In the genomic region with DNA sequence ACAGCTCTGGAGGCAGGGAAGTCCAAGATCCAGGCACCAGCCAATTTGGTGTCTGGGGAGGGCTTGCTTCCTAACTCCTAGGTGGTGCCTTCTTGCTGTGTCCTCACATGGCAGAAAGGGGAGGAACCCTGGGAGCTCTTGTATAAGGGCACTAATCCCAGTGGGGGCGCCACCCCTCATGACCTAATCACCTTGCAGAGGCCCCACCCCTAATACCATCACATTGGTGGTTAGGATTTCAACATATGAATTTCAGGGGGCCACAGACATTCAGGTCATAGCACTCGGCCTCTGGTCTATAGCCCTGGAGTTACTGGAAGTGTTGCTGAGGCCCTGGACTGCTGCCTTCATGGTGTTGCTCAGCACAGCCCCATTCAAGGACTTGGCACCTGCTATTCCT, we compare ENCODE assay signal across 2 cellular contexts.
TF ChIP-seq lines count a peak whose summit lies in the region.

No MANE protein-coding gene starts in this region.

TF ChIP-seq in K562, 482 proteins besides CTCF, POLR2A, EP300 and RAD21:
- TF ChIP-seq ZNF3 (CRISPR knock-in tag; IDR thresholded peaks at IDR 0.05) (no peak), ZNF431 (CRISPR knock-in tag; IDR thresholded peaks at IDR 0.05) (no peak), NCOA4 (IDR thresholded peaks at IDR 0.05; ENCODE audit: partially characterized antibody) (no peak), NFRKB (IDR thresholded peaks at IDR 0.05; ENCODE audit: low read depth) (no peak), XRCC5 (IDR thresholded peaks at IDR 0.05; ENCODE audit: low read depth, low read length) (no peak), FOXA3 (CRISPR knock-in tag; conservative IDR thresholded peaks at IDR 0.05 in 1 of 2, IDR thresholded peaks at IDR 0.05 in 1 of 2) (no peak), ARID2 (IDR thresholded peaks at IDR 0.05) (no peak), SIX5 (IDR thresholded peaks at IDR 0.05; ENCODE audit: borderline replicate concordance in 1 of 2, insufficient read depth in 1 of 2, low read depth in 1 of 2, low read length in 2 of 2) (no peak), SPI1 (IDR thresholded peaks at IDR 0.05; ENCODE audit: borderline replicate concordance, low read depth, low read length) (no peak), SRSF1 (IDR thresholded peaks at IDR 0.05; ENCODE audit: low read depth, low read length) (no peak), CBX3 (IDR thresholded peaks at IDR 0.05; ENCODE audit: borderline replicate concordance in 1 of 2, low read length in 2 of 2) (no peak), MYNN (IDR thresholded peaks at IDR 0.05) (no peak), MYNN (CRISPR knock-in tag; IDR thresholded peaks at IDR 0.05) (no peak), ZNF707 (CRISPR knock-in tag; conservative IDR thresholded peaks at IDR 0.05) (no peak)
- TF ChIP-seq, protein P1, sequence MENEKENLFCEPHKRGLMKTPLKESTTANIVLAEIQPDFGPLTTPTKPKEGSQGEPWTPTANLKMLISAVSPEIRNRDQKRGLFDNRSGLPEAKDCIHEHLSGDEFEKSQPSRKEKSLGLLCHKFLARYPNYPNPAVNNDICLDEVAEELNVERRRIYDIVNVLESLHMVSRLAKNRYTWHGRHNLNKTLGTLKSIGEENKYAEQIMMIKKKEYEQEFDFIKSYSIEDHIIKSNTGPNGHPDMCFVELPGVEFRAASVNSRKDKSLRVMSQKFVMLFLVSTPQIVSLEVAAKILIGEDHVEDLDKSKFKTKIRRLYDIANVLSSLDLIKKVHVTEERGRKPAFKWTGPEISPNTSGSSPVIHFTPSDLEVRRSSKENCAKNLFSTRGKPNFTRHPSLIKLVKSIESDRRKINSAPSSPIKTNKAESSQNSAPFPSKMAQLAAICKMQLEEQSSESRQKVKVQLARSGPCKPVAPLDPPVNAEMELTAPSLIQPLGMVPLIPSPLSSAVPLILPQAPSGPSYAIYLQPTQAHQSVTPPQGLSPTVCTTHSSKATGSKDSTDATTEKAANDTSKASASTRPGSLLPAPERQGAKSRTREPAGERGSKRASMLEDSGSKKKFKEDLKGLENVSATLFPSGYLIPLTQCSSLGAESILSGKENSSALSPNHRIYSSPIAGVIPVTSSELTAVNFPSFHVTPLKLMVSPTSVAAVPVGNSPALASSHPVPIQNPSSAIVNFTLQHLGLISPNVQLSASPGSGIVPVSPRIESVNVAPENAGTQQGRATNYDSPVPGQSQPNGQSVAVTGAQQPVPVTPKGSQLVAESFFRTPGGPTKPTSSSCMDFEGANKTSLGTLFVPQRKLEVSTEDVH (IDR thresholded peaks at IDR 0.05; ENCODE audit: low read depth, partially characterized antibody): no peak
- TF ChIP-seq, protein P2, sequence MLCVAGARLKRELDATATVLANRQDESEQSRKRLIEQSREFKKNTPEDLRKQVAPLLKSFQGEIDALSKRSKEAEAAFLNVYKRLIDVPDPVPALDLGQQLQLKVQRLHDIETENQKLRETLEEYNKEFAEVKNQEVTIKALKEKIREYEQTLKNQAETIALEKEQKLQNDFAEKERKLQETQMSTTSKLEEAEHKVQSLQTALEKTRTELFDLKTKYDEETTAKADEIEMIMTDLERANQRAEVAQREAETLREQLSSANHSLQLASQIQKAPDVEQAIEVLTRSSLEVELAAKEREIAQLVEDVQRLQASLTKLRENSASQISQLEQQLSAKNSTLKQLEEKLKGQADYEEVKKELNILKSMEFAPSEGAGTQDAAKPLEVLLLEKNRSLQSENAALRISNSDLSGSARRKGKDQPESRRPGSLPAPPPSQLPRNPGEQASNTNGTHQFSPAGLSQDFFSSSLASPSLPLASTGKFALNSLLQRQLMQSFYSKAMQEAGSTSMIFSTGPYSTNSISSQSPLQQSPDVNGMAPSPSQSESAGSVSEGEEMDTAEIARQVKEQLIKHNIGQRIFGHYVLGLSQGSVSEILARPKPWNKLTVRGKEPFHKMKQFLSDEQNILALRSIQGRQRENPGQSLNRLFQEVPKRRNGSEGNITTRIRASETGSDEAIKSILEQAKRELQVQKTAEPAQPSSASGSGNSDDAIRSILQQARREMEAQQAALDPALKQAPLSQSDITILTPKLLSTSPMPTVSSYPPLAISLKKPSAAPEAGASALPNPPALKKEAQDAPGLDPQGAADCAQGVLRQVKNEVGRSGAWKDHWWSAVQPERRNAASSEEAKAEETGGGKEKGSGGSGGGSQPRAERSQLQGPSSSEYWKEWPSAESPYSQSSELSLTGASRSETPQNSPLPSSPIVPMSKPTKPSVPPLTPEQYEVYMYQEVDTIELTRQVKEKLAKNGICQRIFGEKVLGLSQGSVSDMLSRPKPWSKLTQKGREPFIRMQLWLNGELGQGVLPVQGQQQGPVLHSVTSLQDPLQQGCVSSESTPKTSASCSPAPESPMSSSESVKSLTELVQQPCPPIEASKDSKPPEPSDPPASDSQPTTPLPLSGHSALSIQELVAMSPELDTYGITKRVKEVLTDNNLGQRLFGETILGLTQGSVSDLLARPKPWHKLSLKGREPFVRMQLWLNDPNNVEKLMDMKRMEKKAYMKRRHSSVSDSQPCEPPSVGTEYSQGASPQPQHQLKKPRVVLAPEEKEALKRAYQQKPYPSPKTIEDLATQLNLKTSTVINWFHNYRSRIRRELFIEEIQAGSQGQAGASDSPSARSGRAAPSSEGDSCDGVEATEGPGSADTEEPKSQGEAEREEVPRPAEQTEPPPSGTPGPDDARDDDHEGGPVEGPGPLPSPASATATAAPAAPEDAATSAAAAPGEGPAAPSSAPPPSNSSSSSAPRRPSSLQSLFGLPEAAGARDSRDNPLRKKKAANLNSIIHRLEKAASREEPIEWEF (CRISPR knock-in tag; IDR thresholded peaks at IDR 0.05): no peak

TF ChIP-seq in HEK293T, 16 proteins besides CTCF, POLR2A, EP300 and RAD21:
- TF ChIP-seq ELF4 (IDR thresholded peaks at IDR 0.05) (no peak), CTBP1 (IDR thresholded peaks at IDR 0.05; ENCODE audit: borderline replicate concordance) (no peak), TARDBP (IDR thresholded peaks at IDR 0.05) (no peak), FOXA1 (IDR thresholded peaks at IDR 0.05) (no peak), ZNF384 (IDR thresholded peaks at IDR 0.05) (no peak), HDGF (IDR thresholded peaks at IDR 0.05; ENCODE audit: borderline replicate concordance) (no peak), ARNT (IDR thresholded peaks at IDR 0.05) (no peak), NFRKB (IDR thresholded peaks at IDR 0.05) (no peak), LEF1 (IDR thresholded peaks at IDR 0.05; ENCODE audit: borderline replicate concordance) (no peak), SUZ12 (IDR thresholded peaks at IDR 0.05) (no peak), FOXM1 (IDR thresholded peaks at IDR 0.05; ENCODE audit: borderline replicate concordance) (no peak), BHLHE40 (IDR thresholded peaks at IDR 0.05; ENCODE audit: borderline replicate concordance) (no peak), FOXK2 (IDR thresholded peaks at IDR 0.05) (no peak), SP1 (IDR thresholded peaks at IDR 0.05) (no peak), L3MBTL2 (conservative IDR thresholded peaks at IDR 0.05) (no peak)
- TF ChIP-seq, protein P3, sequence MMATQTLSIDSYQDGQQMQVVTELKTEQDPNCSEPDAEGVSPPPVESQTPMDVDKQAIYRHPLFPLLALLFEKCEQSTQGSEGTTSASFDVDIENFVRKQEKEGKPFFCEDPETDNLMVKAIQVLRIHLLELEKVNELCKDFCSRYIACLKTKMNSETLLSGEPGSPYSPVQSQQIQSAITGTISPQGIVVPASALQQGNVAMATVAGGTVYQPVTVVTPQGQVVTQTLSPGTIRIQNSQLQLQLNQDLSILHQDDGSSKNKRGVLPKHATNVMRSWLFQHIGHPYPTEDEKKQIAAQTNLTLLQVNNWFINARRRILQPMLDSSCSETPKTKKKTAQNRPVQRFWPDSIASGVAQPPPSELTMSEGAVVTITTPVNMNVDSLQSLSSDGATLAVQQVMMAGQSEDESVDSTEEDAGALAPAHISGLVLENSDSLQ (IDR thresholded peaks at IDR 0.05): no peak
